ENCODE assay signal across 8 cellular contexts in genomic region chr19:9431475-9431874, GRCh38. TPM values are rescaled to one million over a fixed set of nuclear protein-coding genes. Genes with fewer than 3 reads are reported as not detected.
A peak's percentile ranks its signal among the peaks of the same experiment; 100 is the strongest.
DNase-seq lines count a peak whose midpoint lies in the region; ATAC-seq and TF ChIP-seq lines count a peak whose summit lies in the region.

No MANE protein-coding gene starts in this region.

- ATAC-seq in mucosa of descending colon (no peak), HG02884 (IDR thresholded peaks at IDR 0.05; ENCODE audit: unreplicated experiment) (no peak), HG02588 (IDR thresholded peaks at IDR 0.05; ENCODE audit: unreplicated experiment) (no peak)

- no peak overlapping the region for H3K9ac ChIP-seq in NT2/D1 (ENCODE audit: insufficient read length, low read depth)

- peak; percentile 31 for TF ChIP-seq CTCF in mucosa of descending colon (IDR thresholded peaks at IDR 0.05)

- DNase-seq in NCI-H82 (lab: John Stamatoyannopoulos, UW) (peak; percentile 9), NCI-H82 treated with DMSO at 0.1 percent for 48 hours (lab: John Stamatoyannopoulos, UW; ENCODE audit: unreplicated experiment) (no peak), NT2/D1 (ENCODE audit: low read depth, low spot score) (peak; percentile 51), astrocyte of the hippocampus (ENCODE audit: low read depth, low spot score) (peak; percentile 25), mucosa of descending colon (peak in 2 of 3 donors; percentile 45 to 55), NCI-H510A treated with DMSO at 0.1 percent for 48 hours (lab: John Stamatoyannopoulos, UW) (no peak)

- H3K27me3 ChIP-seq in NT2/D1 (ENCODE audit: insufficient read depth, insufficient read length), result no peaks in the 10 kb centered on the region

- H3K4me3 ChIP-seq in NT2/D1 (ENCODE audit: insufficient read length, low read depth) (no peak overlapping the region), mucosa of descending colon (no peak overlapping the region)

- H3K9me3 ChIP-seq in NT2/D1 (ENCODE audit: insufficient read depth, low read length) (no peaks in the 10 kb centered on the region), mucosa of descending colon (no peaks in the 10 kb centered on the region)

- no peaks in the 10 kb centered on the region for H3K4me1 ChIP-seq in NT2/D1 (ENCODE audit: insufficient read depth, insufficient read length)
- peaks cover 13% of the 10 kb centered on the region for H3K4me1 ChIP-seq in mucosa of descending colon (ENCODE audit: low read depth)

- intact Hi-C loops in mucosa of descending colon (cut with DNase I, micrococcal nuclease), result no loop called here

- peaks cover 59% of the 10 kb centered on the region for H3K36me3 ChIP-seq in NT2/D1 (ENCODE audit: insufficient read depth, insufficient read length, low read length)
- H3K36me3 ChIP-seq in mucosa of descending colon (ENCODE audit: low read depth), result no peaks in the 10 kb centered on the region

RNA-seq across cellular contexts. Expression of gene ZNF266, which starts 3.9 kb away (rescaled TPM):
- total RNA-seq in mucosa of descending colon, result 10 to 100 TPM; 16.6 to 23.9 (median 20.6) TPM

Comparison
In these comparisons a context has a peak if more than half of its experiments do, and no peak if none do; other contexts are left out.
1. DNase-seq: peak in NCI-H82 (single experiment), NT2/D1 (single experiment), astrocyte of the hippocampus (single experiment) and mucosa of descending colon (2 of 3); none in NCI-H82 treated with DMSO at 0.1 percent for 48 hours (single experiment) and NCI-H510A treated with DMSO at 0.1 percent for 48 hours (single experiment).